Comparison of ENCODE assay signal across 2 cellular contexts in genomic region chr4:79964020-79964714, GRCh38.
TF ChIP-seq lines count a peak whose summit lies in the region.

No MANE protein-coding gene starts in this region.

TF ChIP-seq in IMR-90, 13 proteins besides CTCF, POLR2A, EP300 and RAD21:
- TF ChIP-seq CEBPB (IDR thresholded peaks at IDR 0.05; ENCODE audit: low read depth, low read length) (no peak), NFE2L2 (IDR thresholded peaks at IDR 0.05; ENCODE audit: low read depth, low read length) (no peak), RCOR1 (IDR thresholded peaks at IDR 0.05; ENCODE audit: insufficient replicate concordance, low read length) (no peak), MAFK (IDR thresholded peaks at IDR 0.05; ENCODE audit: low read depth, low read length) (0 out of 2 replicates have a peak, but pooled peaks have one; percentile 26), ELK1 (IDR thresholded peaks at IDR 0.05; ENCODE audit: borderline replicate concordance, low read depth, low read length) (no peak), USF2 (IDR thresholded peaks at IDR 0.05; ENCODE audit: low read depth, low read length) (no peak), BHLHE40 (IDR thresholded peaks at IDR 0.05; ENCODE audit: low read depth, low read length) (no peak), CHD1 (IDR thresholded peaks at IDR 0.05; ENCODE audit: low read depth, low read length) (no peak)
TF ChIP-seq in IMR-90: peak in this region for 1.

TF ChIP-seq in H1, 55 proteins besides CTCF, POLR2A, EP300 and RAD21:
- TF ChIP-seq NRF1 (IDR thresholded peaks at IDR 0.05; ENCODE audit: low read depth, low read length) (no peak), CREB1 (IDR thresholded peaks at IDR 0.05) (no peak), POU5F1 (IDR thresholded peaks at IDR 0.05; ENCODE audit: low read depth, low read length) (no peak), HDAC6 (IDR thresholded peaks at IDR 0.05; ENCODE audit: low read depth, low read length) (no peak), SIN3A (conservative IDR thresholded peaks at IDR 0.05 in 1 of 2, IDR thresholded peaks at IDR 0.05 in 1 of 2; ENCODE audit: low read depth in 1 of 2, low read length in 2 of 2) (no peak), ZNF274 (IDR thresholded peaks at IDR 0.05; ENCODE audit: borderline replicate concordance, extremely low read depth, low read length) (no peak), FOSL1 (IDR thresholded peaks at IDR 0.05; ENCODE audit: insufficient read depth, low read depth, low read length) (no peak), GABPA (IDR thresholded peaks at IDR 0.05; ENCODE audit: borderline replicate concordance, insufficient read depth, low read length) (no peak), ATF3 (IDR thresholded peaks at IDR 0.05; ENCODE audit: insufficient read depth, low read depth, low read length) (no peak), TCF12 (IDR thresholded peaks at IDR 0.05; ENCODE audit: low read depth, low read length) (no peak), E2F6 (IDR thresholded peaks at IDR 0.05) (no peak), BACH1 (IDR thresholded peaks at IDR 0.05; ENCODE audit: low read length) (no peak), JUN (IDR thresholded peaks at IDR 0.05; ENCODE audit: low read depth, low read length) (no peak)
